Comparison of ENCODE assay signal across 8 cellular contexts in genomic region chr9:92963831-92964606, GRCh38. TPM values are rescaled to one million over a fixed set of nuclear protein-coding genes. Genes with fewer than 3 reads are reported as not detected.
A peak's percentile ranks its signal among the peaks of the same experiment; 100 is the strongest.
DNase-seq lines count a peak whose midpoint lies in the region; ATAC-seq and TF ChIP-seq lines count a peak whose summit lies in the region.

No MANE protein-coding gene starts in this region.

- peak overlapping the region; percentile 87 to 99 (median 93) for H3K4me3 Mint-ChIP-seq in immature natural killer cell

- peaks cover 0 to 14% (median 3%) of the 10 kb centered on the region in 3 donors for H3K36me3 Mint-ChIP-seq in immature natural killer cell

- CTCF ChIA-PET in GM10248 (lab: Yijun Ruan, JAX) = interaction anchor here (1.7 to 1.8 kb wide), 2 partner anchors 9 to 10 kb away, joined by 3 to 5 read pairs; no protein-coding TSS in a partner anchor

- H3K27ac Mint-ChIP-seq in immature natural killer cell = peak overlapping the region; percentile 94 to 99 (median 98)

- peak; percentile 73 for ATAC-seq in GM21786 (IDR thresholded peaks at IDR 0.05; ENCODE audit: unreplicated experiment)

- H3K9me3 Mint-ChIP-seq in immature natural killer cell = no peaks in the 10 kb centered on the region

- POLR2A ChIA-PET in GM10248 (lab: Yijun Ruan, JAX) = no interaction called here

- H3K27me3 Mint-ChIP-seq in immature natural killer cell (ENCODE audit: low read depth in 3 of 3) = peaks cover 8 to 26% (median 21%) of the 10 kb centered on the region in 3 donors

- H3K4me1 Mint-ChIP-seq in immature natural killer cell = peaks cover 79 to 80% of the 10 kb centered on the region in 2 donors

- TF ChIP-seq CTCF in GM10248 (IDR thresholded peaks at IDR 0.05; ENCODE audit: control extremely low read depth, extremely low read depth, low read depth, missing control alignments) = no peak

- DNase-seq in GM10248 (ENCODE audit: extremely low spot score) = peak; percentile 77
- peak; percentile 91 for DNase-seq in MV-4-11 (lab: John Stamatoyannopoulos, UW)
- peak; percentile 50 for DNase-seq in activated T-cell treated with anti-CD3 and anti-CD28 coated beads for 48 hours (ENCODE audit: low read depth)
- DNase-seq in immature natural killer cell = peak; percentile 92 to 94 (median 94)
- peak; percentile 49 to 50 for DNase-seq in stimulated activated CD8-positive, alpha-beta memory T cell treated with anti-CD3 and anti-CD28 coated beads, Interleukin-4, amount 100 ng/mL, for 1 hour (ENCODE audit: low read depth in 2 of 2, low spot score in 1 of 2)
- DNase-seq in HuH-7.5 (ENCODE audit: low spot score) = no peak
- DNase-seq in NCI-H82 (lab: John Stamatoyannopoulos, UW) = no peak

RNA-seq across cellular contexts. Expression of gene FGD3, which starts 16.7 kb away (rescaled TPM):
- 100 to 1,000 TPM in 1 of 3 donors, 10 to 100 TPM in 2; 46.9 to 137 (median 57.0) TPM for polyA plus RNA-seq in immature natural killer cell

Comparison
In these comparisons a context has a peak if more than half of its experiments do, and no peak if none do; other contexts are left out.
1. DNase-seq: peak in GM10248 (single experiment), MV-4-11 (single experiment), activated T-cell treated with anti-CD3 and anti-CD28 coated beads for 48 hours (single experiment), immature natural killer cell (3 of 3) and stimulated activated CD8-positive, alpha-beta memory T cell treated with anti-CD3 and anti-CD28 coated beads, Interleukin-4, amount 100 ng/mL, for 1 hour (2 of 2); none in HuH-7.5 (single experiment) and NCI-H82 (single experiment).